Comparison of ENCODE assay signal across 1 cellular context in the genomic region with DNA sequence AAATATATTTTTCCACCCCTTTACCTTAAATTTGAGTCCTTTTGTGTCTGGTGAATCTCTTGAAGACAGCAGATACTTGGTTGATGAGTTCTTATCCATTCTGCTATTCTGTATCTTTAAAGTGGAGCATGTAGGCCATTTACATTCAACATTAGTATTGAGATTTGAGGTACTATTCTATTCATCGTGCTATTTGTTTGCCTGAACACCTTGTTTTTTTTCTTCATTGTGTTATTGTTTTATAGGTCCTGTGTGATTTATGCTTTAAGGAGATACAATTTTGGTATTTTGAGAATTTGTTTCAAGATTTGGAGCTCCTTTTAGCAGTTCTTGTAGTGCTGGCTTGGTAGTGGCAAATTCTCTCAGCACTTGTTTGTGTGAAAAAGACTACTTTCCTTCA.
TF ChIP-seq lines count a peak whose summit lies in the region.

No MANE protein-coding gene starts in this region.

TF ChIP-seq in SK-N-SH treated with all-trans-retinoic acid at 6 μM for 48 hours, 23 proteins besides CTCF, POLR2A, EP300 and RAD21 (continued from another document):
- TF ChIP-seq, protein P1, sequence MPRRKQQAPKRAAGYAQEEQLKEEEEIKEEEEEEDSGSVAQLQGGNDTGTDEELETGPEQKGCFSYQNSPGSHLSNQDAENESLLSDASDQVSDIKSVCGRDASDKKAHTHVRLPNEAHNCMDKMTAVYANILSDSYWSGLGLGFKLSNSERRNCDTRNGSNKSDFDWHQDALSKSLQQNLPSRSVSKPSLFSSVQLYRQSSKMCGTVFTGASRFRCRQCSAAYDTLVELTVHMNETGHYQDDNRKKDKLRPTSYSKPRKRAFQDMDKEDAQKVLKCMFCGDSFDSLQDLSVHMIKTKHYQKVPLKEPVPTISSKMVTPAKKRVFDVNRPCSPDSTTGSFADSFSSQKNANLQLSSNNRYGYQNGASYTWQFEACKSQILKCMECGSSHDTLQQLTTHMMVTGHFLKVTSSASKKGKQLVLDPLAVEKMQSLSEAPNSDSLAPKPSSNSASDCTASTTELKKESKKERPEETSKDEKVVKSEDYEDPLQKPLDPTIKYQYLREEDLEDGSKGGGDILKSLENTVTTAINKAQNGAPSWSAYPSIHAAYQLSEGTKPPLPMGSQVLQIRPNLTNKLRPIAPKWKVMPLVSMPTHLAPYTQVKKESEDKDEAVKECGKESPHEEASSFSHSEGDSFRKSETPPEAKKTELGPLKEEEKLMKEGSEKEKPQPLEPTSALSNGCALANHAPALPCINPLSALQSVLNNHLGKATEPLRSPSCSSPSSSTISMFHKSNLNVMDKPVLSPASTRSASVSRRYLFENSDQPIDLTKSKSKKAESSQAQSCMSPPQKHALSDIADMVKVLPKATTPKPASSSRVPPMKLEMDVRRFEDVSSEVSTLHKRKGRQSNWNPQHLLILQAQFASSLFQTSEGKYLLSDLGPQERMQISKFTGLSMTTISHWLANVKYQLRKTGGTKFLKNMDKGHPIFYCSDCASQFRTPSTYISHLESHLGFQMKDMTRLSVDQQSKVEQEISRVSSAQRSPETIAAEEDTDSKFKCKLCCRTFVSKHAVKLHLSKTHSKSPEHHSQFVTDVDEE (CRISPR knock-in tag; IDR thresholded peaks at IDR 0.05), result no peak
- TF ChIP-seq ISL1 (CRISPR knock-in tag; IDR thresholded peaks at IDR 0.05), result no peak
- TF ChIP-seq, protein P2, sequence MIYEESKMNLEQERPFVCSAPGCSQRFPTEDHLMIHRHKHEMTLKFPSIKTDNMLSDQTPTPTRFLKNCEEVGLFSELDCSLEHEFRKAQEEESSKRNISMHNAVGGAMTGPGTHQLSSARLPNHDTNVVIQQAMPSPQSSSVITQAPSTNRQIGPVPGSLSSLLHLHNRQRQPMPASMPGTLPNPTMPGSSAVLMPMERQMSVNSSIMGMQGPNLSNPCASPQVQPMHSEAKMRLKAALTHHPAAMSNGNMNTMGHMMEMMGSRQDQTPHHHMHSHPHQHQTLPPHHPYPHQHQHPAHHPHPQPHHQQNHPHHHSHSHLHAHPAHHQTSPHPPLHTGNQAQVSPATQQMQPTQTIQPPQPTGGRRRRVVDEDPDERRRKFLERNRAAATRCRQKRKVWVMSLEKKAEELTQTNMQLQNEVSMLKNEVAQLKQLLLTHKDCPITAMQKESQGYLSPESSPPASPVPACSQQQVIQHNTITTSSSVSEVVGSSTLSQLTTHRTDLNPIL (CRISPR knock-in tag; IDR thresholded peaks at IDR 0.05; ENCODE audit: low read depth), result no peak
